ENCODE assay signal across 29 cellular contexts in genomic region chr4:11028334-11028733, GRCh38.
"Had no signal": no experiment of that assay in that cellular context is flagged by ENCODE, and none has a peak within 500 bp of the region (broad histone marks: within the 10 kb centered on the region; RNA-seq: fewer than 3 reads in every experiment).

No MANE protein-coding gene starts in this region.

- DNase-seq: activated CD4-positive, alpha-beta T cell treated with anti-CD3 and anti-CD28 coated beads for 36 hours; activated CD4-positive, alpha-beta T cell treated with anti-CD3 and anti-CD28 coated beads, Interleukin-2, amount 10 ng/mL, durations not matched to agents 7 days and 5 days; activated CD4-positive, alpha-beta T cell treated with anti-CD3 and anti-CD28 coated beads, Interleukin-2, amount 50 U/mL, for 48 hours; activated CD8-positive, alpha-beta T cell treated with anti-CD3 and anti-CD28 coated beads, Interleukin-2, amount 10 ng/mL, durations not matched to agents 7 days and 5 days; activated gamma-delta T cell; activated naive CD4-positive, alpha-beta T cell treated with Interleukin-2 at 50 U/mL for 16 hours; activated naive CD8-positive, alpha-beta T cell treated with anti-CD3 and anti-CD28 coated beads, Interleukin-2, amount 10 ng/mL, durations not matched to agents 7 days and 5 days; activated T-cell treated with anti-CD3 and anti-CD28 coated beads, Interleukin-2, amount 50 U/mL, for 24 hours; amygdala; body of pancreas; Kasumi-1; MG63; NCI-H1048; NCI-H1105 treated with DMSO at 0.1 percent for 48 hours; NCI-H1436; NCI-H1694; NCI-H1930; NCI-H2081 treated with DMSO at 0.1 percent for 48 hours; NCI-H226; NCI-H446 treated with DMSO at 0.1 percent for 48 hours; NCI-H524 treated with DMSO at 0.1 percent for 48 hours; NCI-H748 treated with DMSO at 0.1 percent for 48 hours; PC-9; SHP77; SJCRH30 had no signal

- H2AFZ ChIP-seq: PC-9 had no signal

- H3K4me3 ChIP-seq: ascending aorta, body of pancreas, breast epithelium, MG63, PC-9, SJCRH30, SK-N-MC had no signal

- H3K27me3 ChIP-seq: ascending aorta, body of pancreas, breast epithelium, MG63, SJCRH30 had no signal

- FAIRE-seq: TTC549 had no signal

- H3K27ac ChIP-seq: ascending aorta, body of pancreas, breast epithelium, PC-9, SJCRH30, SK-N-MC had no signal

- H3K36me3 ChIP-seq: ascending aorta, breast epithelium, MG63, SJCRH30 had no signal

- H3K4me1 ChIP-seq: ascending aorta, body of pancreas, breast epithelium, SJCRH30 had no signal

- H3K9me3 ChIP-seq: ascending aorta, body of pancreas, breast epithelium, MG63, SJCRH30 had no signal

- H3K4me2 ChIP-seq: PC-9 had no signal

- ATAC-seq: activated CD4-positive, alpha-beta T cell treated with anti-CD3 and anti-CD28 coated beads for 36 hours; activated CD8-positive, alpha-beta T cell treated with anti-CD3 and anti-CD28 coated beads, Interleukin-2, amount 10 ng/mL, durations not matched to agents 7 days and 5 days; body of pancreas had no signal
